Comparison of ENCODE assay signal across 17 cellular contexts in the genomic region with DNA sequence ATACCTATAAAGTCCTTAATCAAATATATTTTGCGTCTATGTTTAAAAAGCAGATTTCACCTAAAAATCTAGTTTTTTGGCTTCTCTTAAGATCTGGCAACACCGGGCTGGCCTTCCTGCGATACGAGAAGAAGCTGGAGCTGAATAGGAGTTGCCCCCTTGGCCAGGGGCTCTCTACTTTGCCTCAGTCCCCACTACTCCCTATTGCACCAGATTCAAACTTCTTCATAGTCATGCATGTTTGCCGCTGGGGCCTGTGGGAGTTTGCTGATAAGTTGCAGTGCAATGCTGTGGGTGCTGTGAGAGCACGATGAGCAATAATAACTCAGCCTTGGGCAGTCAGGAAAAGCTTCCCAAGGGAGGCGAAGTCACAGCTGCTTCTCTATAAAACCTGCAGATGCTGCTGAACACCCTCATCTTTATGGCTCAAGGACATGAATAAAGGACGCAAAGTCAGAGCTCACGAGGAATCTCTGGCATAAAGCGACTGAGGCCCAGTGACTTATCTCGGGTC. TPM values are rescaled to one million over a fixed set of nuclear protein-coding genes. Genes with fewer than 3 reads are reported as not detected.
DNase-seq lines count a peak whose midpoint lies in the region; ATAC-seq and TF ChIP-seq lines count a peak whose summit lies in the region.
"Had no signal": no experiment of that assay in that cellular context is flagged by ENCODE, and none has a peak within 500 bp of the region (broad histone marks: within the 10 kb centered on the region; RNA-seq: fewer than 3 reads in every experiment).

No MANE protein-coding gene starts in this region.

- no peak overlapping the region for H3K4me2 ChIP-seq in trophoblast cell (ENCODE audit: low read length)
- H3K4me2 ChIP-seq: PC-9 had no signal

- H3K27me3 Mint-ChIP-seq in chondrocyte (ENCODE audit: low read depth) = peaks cover 9% of the 10 kb centered on the region

- no CpG with 5 or more reads among the region's 11 CpGs for WGBS in trophoblast cell (ENCODE audit: extremely low coverage, insufficient coverage, insufficient read length)

- H3K27me3 ChIP-seq in Panc1 (ENCODE audit: control insufficient read depth, insufficient read depth, low read length) (no peaks in the 10 kb centered on the region), trophoblast cell (ENCODE audit: insufficient read depth, low read length) (no peaks in the 10 kb centered on the region)
- H3K27me3 ChIP-seq: BE2C, cardiac muscle cell had no signal

- intact Hi-C loops in Panc1 (cut with micrococcal nuclease; ENCODE audit: unreplicated experiment) = no loop called here

- no peaks in the 10 kb centered on the region for H3K36me3 Mint-ChIP-seq in chondrocyte (ENCODE audit: low read depth)
- H3K36me3 Mint-ChIP-seq: IgD-negative memory B cell had no signal

- no peak overlapping the region for H2BK120ac ChIP-seq in trophoblast cell (ENCODE audit: insufficient read depth, low read length, poor library complexity)

- no peak overlapping the region for H2BK12ac ChIP-seq in trophoblast cell (ENCODE audit: low read length)

- no peak overlapping the region for H2AFZ ChIP-seq in trophoblast cell (ENCODE audit: insufficient read depth, low read length, poor library complexity)
- H2AFZ ChIP-seq: PC-9 had no signal

- H2AK5ac ChIP-seq in trophoblast cell (ENCODE audit: low read length) = no peak overlapping the region

- peaks cover 13% of the 10 kb centered on the region for H3K4me1 Mint-ChIP-seq in chondrocyte (ENCODE audit: low read depth)

- H3K4ac ChIP-seq in trophoblast cell (ENCODE audit: low read depth, low read length) = no peak overlapping the region

- TF ChIP-seq CTCF in Panc1 (IDR thresholded peaks at IDR 0.05) = no peak
- TF ChIP-seq CTCF in chondrocyte (IDR thresholded peaks at IDR 0.05) = no peak

- no peak overlapping the region for H3K23ac ChIP-seq in trophoblast cell (ENCODE audit: low read length)

- H3K4me3 Mint-ChIP-seq in chondrocyte (ENCODE audit: unreplicated experiment) = no peak overlapping the region
- H3K4me3 Mint-ChIP-seq: IgD-negative memory B cell had no signal

- H3K27ac Mint-ChIP-seq in chondrocyte (ENCODE audit: unreplicated experiment) = no peak overlapping the region
- H3K27ac Mint-ChIP-seq: IgD-negative memory B cell had no signal

- no peak overlapping the region for H4K8ac ChIP-seq in trophoblast cell (ENCODE audit: low read depth, low read length)

- H3K36me3 ChIP-seq in Panc1 (ENCODE audit: control insufficient read depth, insufficient read depth, low read length) (no peaks in the 10 kb centered on the region), trophoblast cell (ENCODE audit: control insufficient read depth in 1 of 2, insufficient read depth in 2 of 2, low read length in 2 of 2) (no peaks in the 10 kb centered on the region)
- H3K36me3 ChIP-seq: BE2C, cardiac muscle cell, suprapubic skin had no signal

- H3K18ac ChIP-seq in trophoblast cell (ENCODE audit: low read length) = no peak overlapping the region

- no peak overlapping the region for H3K9ac ChIP-seq in trophoblast cell (ENCODE audit: low read length)

- no peak overlapping the region for H3K14ac ChIP-seq in trophoblast cell (ENCODE audit: low read length)

- CTCF ChIA-PET in Panc1 (lab: Charles Lee) = no interaction called here

- H4K12ac ChIP-seq in trophoblast cell (ENCODE audit: low read depth, low read length) = no peak overlapping the region

- ATAC-seq in Panc1 (no peak), GM21576 (IDR thresholded peaks at IDR 0.05; ENCODE audit: unreplicated experiment) (no peak)
- ATAC-seq: HCT116 had no signal

- H3K79me2 ChIP-seq in trophoblast cell (ENCODE audit: control insufficient read depth, insufficient read depth, low read length, poor library complexity) = no peaks in the 10 kb centered on the region

- H3K27ac ChIP-seq in Panc1 (ENCODE audit: low read length) (peak overlapping the region; percentile 61), trophoblast cell (ENCODE audit: low read depth, low read length) (no peak overlapping the region)
- H3K27ac ChIP-seq: cardiac muscle cell, PC-9, SK-N-MC, suprapubic skin had no signal

- H3K9me3 Mint-ChIP-seq in chondrocyte (ENCODE audit: low read depth) = no peaks in the 10 kb centered on the region
- H3K9me3 Mint-ChIP-seq: IgD-negative memory B cell had no signal

- H3K79me1 ChIP-seq in trophoblast cell (ENCODE audit: low read length) = peaks cover 12% of the 10 kb centered on the region

- peak overlapping the region; percentile 15 for H4K91ac ChIP-seq in trophoblast cell (ENCODE audit: low read depth, low read length)

- in situ Hi-C loops in Panc1 (cut with HindIII; ENCODE audit: low pct_unique_long_range_greater_than_20kb, low sequenced_read_pairs) = no loop called here

- no peaks in the 10 kb centered on the region for H3K9me3 ChIP-seq in Panc1 (ENCODE audit: control insufficient read depth, insufficient read depth, low read depth, low read length)
- H3K9me3 ChIP-seq in trophoblast cell (ENCODE audit: insufficient read depth, low read depth, low read length) = no peaks in the 10 kb centered on the region
- H3K9me3 ChIP-seq: BE2C, suprapubic skin had no signal

- BruUV-seq in Panc1 (replicated peaks; lab: Mats Ljungman, UMichigan) = no TSS peak

- no peak overlapping the region for H3K4me3 ChIP-seq in Panc1 (ENCODE audit: low read depth in 2 of 2, low read length in 2 of 2)
- no peak overlapping the region for H3K4me3 ChIP-seq in trophoblast cell (ENCODE audit: low read depth, low read length)
- H3K4me3 ChIP-seq: cardiac muscle cell, PC-9, SK-N-MC, suprapubic skin had no signal

- DNase-seq in GM04503 (ENCODE audit: low read depth) (peak; percentile 53), Panc1 (ENCODE audit: low read depth, low spot score) (no peak), chondrocyte (ENCODE audit: low spot score) (peak; percentile 25), trophoblast cell (no peak), islet precursor cell (no peak), UCSD-AML1 (lab: John Stamatoyannopoulos, UW; ENCODE audit: unreplicated experiment) (no peak)
- DNase-seq: activated CD4-positive, CD25-positive, alpha-beta regulatory T cell treated with anti-CD3 and anti-CD28 coated beads, Interleukin-2, amount 50 U/mL, for 72 hours; BE2C; NCI-H187 treated with DMSO at 0.1 percent for 48 hours; NCI-H2227 treated with DMSO at 0.1 percent for 48 hours; PC-9 had no signal

- POLR2A ChIA-PET in Panc1 (lab: Charles Lee) = interaction anchor here (0.5 to 1.0 kb wide), 3 partner anchors 230 to 545 kb away, joined by 3 read pairs; no protein-coding TSS in a partner anchor

- no peak overlapping the region for H2BK5ac ChIP-seq in trophoblast cell (ENCODE audit: low read depth, low read length, poor library complexity)

- H3K4me1 ChIP-seq in Panc1 (ENCODE audit: control insufficient read depth, insufficient read depth, low read length) (peaks cover 38% of the 10 kb centered on the region), trophoblast cell (ENCODE audit: control insufficient read depth in 1 of 2, insufficient read depth in 2 of 2, low read length in 2 of 2) (peaks cover 9 to 18% of the 10 kb centered on the region in 2 experiments)

RNA-seq across cellular contexts. Expression of gene EIF3D, which starts 15.2 kb away (rescaled TPM):
- total RNA-seq in Panc1 (2021; ENCODE audit: unreplicated experiment) (151 TPM), chondrocyte (80.5 to 97.8 TPM (median 96.1 TPM) in 3 replicates)
- 257 TPM for polyA plus RNA-seq in Panc1 (2012; ENCODE audit: insufficient read length)
- 134 and 140 TPM in 2 replicates for polyA plus RNA-seq in trophoblast cell (2013)

RNA-seq across cellular contexts. Expression of gene FOXRED2, which starts 37.3 kb away (rescaled TPM):
- 37.7 TPM for total RNA-seq in Panc1 (2021; ENCODE audit: unreplicated experiment)
- 24.4 TPM for polyA plus RNA-seq in Panc1 (2012; ENCODE audit: insufficient read length)
- 21.0 to 23.1 TPM (median 23.0 TPM) in 3 replicates for total RNA-seq in chondrocyte
- polyA plus RNA-seq in trophoblast cell (2013) = 5.0 and 5.1 TPM in 2 replicates

Comparison
In these comparisons a context has a peak if more than half of its experiments do, and no peak if none do; other contexts are left out.
1. DNase-seq: peak in GM04503 (single experiment) and chondrocyte (single experiment); none in Panc1 (single experiment), trophoblast cell (0 of 2), islet precursor cell (single experiment) and UCSD-AML1 (single experiment).